ENCODE assay signal across 28 cellular contexts in genomic region chr9:35557330-35557729, GRCh38.
"Had no signal": no experiment of that assay in that cellular context is flagged by ENCODE, and none has a peak within 500 bp of the region (broad histone marks: within the 10 kb centered on the region; RNA-seq: fewer than 3 reads in every experiment).

No MANE protein-coding gene starts in this region.

- H3K36me3 ChIP-seq: ovary, prostate gland, uterus had no signal

- H3K4me1 ChIP-seq: prostate gland had no signal

- H3K27me3 ChIP-seq: ovary, right atrium auricular region, tibial nerve, uterus had no signal

- H3K9me3 Mint-ChIP-seq: activated naive CD8-positive, alpha-beta T cell treated with anti-CD3 and anti-CD28 coated beads, Interleukin-2, amount 50 U/mL, for 24 hours; activated T-cell treated with anti-CD3 and anti-CD28 coated beads, Interleukin-2, amount 50 U/mL, for 24 hours; activated T-helper 2 cell treated with anti-CD3 and anti-CD28 coated beads, Interferon-gamma antibody, Interleukin-2, Interleukin-4, amounts not matched to agents 10 μg/mL and 5 μg/mL and 100 μg/mL, durations not matched to agents 14 hours and 24 hours and 36 hours; brain; mesothelial cell of epicardium; naive thymus-derived CD8-positive, alpha-beta T cell; stimulated activated naive CD8-positive, alpha-beta T cell treated with anti-CD3 and anti-CD28 coated beads, Interleukin-15, amount 100 ng/mL, for 72 hours; T-helper 2 cell treated with Interferon-gamma antibody and Interleukin-4, amounts not matched to agents 5 μg/mL and 100 μg/mL, for 36 hours had no signal

- H3K4me3 Mint-ChIP-seq: activated naive CD8-positive, alpha-beta T cell treated with anti-CD3 and anti-CD28 coated beads, Interleukin-2, amount 50 U/mL, for 24 hours; activated T-cell treated with anti-CD3 and anti-CD28 coated beads, Interleukin-2, amount 50 U/mL, for 24 hours; brain; mesothelial cell of epicardium; naive thymus-derived CD8-positive, alpha-beta T cell; stimulated activated naive CD8-positive, alpha-beta T cell treated with anti-CD3 and anti-CD28 coated beads, Interleukin-15, amount 100 ng/mL, for 72 hours; T-helper 2 cell treated with Interferon-gamma antibody and Interleukin-4, amounts not matched to agents 5 μg/mL and 100 μg/mL, for 36 hours had no signal

- DNase-seq: activated CD4-positive, CD25-positive, alpha-beta regulatory T cell treated with anti-CD3 and anti-CD28 coated beads, Interleukin-2, amount 50 U/mL, for 72 hours; activated CD8-positive, alpha-beta memory T cell treated with anti-CD3 and anti-CD28 coated beads, Interleukin-2, amount 50 U/mL, for 4 hours; activated naive CD4-positive, alpha-beta T cell treated with Interleukin-2 at 50 U/mL for 16 hours; activated naive CD8-positive, alpha-beta T cell treated with anti-CD3 and anti-CD28 coated beads, Interleukin-2, amount 50 U/mL, for 24 hours; activated T-cell treated with anti-CD3 and anti-CD28 coated beads, Interleukin-2, amount 50 U/mL, for 24 hours; anterior cingulate cortex; dermis blood vessel endothelial cell; effector CD8-positive, alpha-beta T cell; erythroblast; foreskin fibroblast; glutamatergic neuron; hippocampal formation; kidney glomerular epithelial cell; left ventricle myocardium inferior; naive thymus-derived CD8-positive, alpha-beta T cell; ovary; stimulated activated CD4-positive, alpha-beta T cell treated with anti-CD3 and anti-CD28 coated beads, Interleukin-12 subunit alpha, Interleukin-12 subunit beta, amount 100 ng/mL, for 4 hours; stimulated activated CD4-positive, alpha-beta T cell treated with anti-CD3 and anti-CD28 coated beads, Interleukin-4, amount 100 ng/mL, for 4 hours; stimulated activated naive CD8-positive, alpha-beta T cell treated with anti-CD3 and anti-CD28 coated beads, Interleukin-15, amount 100 ng/mL, for 72 hours; uterus had no signal

- H3K4me1 Mint-ChIP-seq: activated naive CD8-positive, alpha-beta T cell treated with anti-CD3 and anti-CD28 coated beads, Interleukin-2, amount 50 U/mL, for 24 hours; brain; mesothelial cell of epicardium; naive thymus-derived CD8-positive, alpha-beta T cell; stimulated activated naive CD8-positive, alpha-beta T cell treated with anti-CD3 and anti-CD28 coated beads, Interleukin-15, amount 100 ng/mL, for 72 hours had no signal

- H3K27me3 Mint-ChIP-seq: activated naive CD8-positive, alpha-beta T cell treated with anti-CD3 and anti-CD28 coated beads, Interleukin-2, amount 50 U/mL, for 24 hours; activated T-cell treated with anti-CD3 and anti-CD28 coated beads, Interleukin-2, amount 50 U/mL, for 24 hours; brain; naive thymus-derived CD8-positive, alpha-beta T cell; stimulated activated naive CD8-positive, alpha-beta T cell treated with anti-CD3 and anti-CD28 coated beads, Interleukin-15, amount 100 ng/mL, for 72 hours had no signal

- H3K36me3 Mint-ChIP-seq: naive thymus-derived CD8-positive, alpha-beta T cell had no signal

- ATAC-seq: activated naive CD8-positive, alpha-beta T cell treated with anti-CD3 and anti-CD28 coated beads, Interleukin-2, amount 50 U/mL, for 24 hours; naive thymus-derived CD8-positive, alpha-beta T cell; stimulated activated naive CD8-positive, alpha-beta T cell treated with anti-CD3 and anti-CD28 coated beads, Interleukin-15, amount 100 ng/mL, for 72 hours had no signal

- H3K27ac ChIP-seq: left ventricle myocardium inferior, ovary, prostate gland, right atrium auricular region, tibial nerve, uterus, VCaP had no signal

- H3K9me3 ChIP-seq: left ventricle myocardium inferior, ovary, prostate gland, right atrium auricular region, tibial nerve, uterus had no signal

- H3K27ac Mint-ChIP-seq: activated T-cell treated with anti-CD3 and anti-CD28 coated beads, Interleukin-2, amount 50 U/mL, for 24 hours; activated T-helper 2 cell treated with anti-CD3 and anti-CD28 coated beads, Interferon-gamma antibody, Interleukin-2, Interleukin-4, amounts not matched to agents 10 μg/mL and 5 μg/mL and 100 μg/mL, durations not matched to agents 14 hours and 24 hours and 36 hours; mesothelial cell of epicardium; T-helper 2 cell treated with Interferon-gamma antibody and Interleukin-4, amounts not matched to agents 5 μg/mL and 100 μg/mL, for 36 hours had no signal

- H3K4me3 ChIP-seq: left ventricle myocardium inferior, ovary, prostate gland, right atrium auricular region, tibial nerve, uterus had no signal
